ENCODE assay signal across 8 cellular contexts in the genomic region with DNA sequence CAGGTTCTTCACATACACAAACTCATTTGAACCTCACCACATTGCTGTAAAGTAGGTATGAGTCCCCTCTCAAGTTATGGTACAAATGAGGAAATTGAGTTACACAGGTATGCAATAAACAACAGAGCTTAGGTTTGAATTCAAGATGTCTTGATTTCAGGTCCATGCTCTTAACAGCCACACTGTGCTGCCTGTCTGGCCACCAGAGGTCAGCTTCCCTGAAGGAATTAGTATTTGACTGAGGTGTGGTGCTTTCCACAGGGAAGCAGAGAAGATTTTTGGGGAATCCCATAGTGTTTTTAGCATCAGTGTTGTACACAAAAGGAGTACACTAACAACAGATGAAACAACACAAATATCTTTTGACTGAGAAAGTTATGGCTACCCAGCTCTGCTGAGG.
DNase-seq lines count a peak whose midpoint lies in the region; ATAC-seq and TF ChIP-seq lines count a peak whose summit lies in the region.

No MANE protein-coding gene starts in this region.

- peaks cover 0 to 8% of the 10 kb centered on the region in 2 donors for H3K4me1 ChIP-seq in lung (ENCODE audit: control insufficient read depth in 2 of 2, insufficient read depth in 2 of 2, low read length in 2 of 2)

- peak; percentile 59 for TF ChIP-seq CTCF in BJ (IDR thresholded peaks at IDR 0.05; ENCODE audit: insufficient read depth, low read depth, low read length)
- TF ChIP-seq CTCF in lung (IDR thresholded peaks at IDR 0.05; ENCODE audit: control extremely low read depth, extremely low read depth): peak; percentile 34

- no peaks in the 10 kb centered on the region for H3K9me3 ChIP-seq in lung (ENCODE audit: control insufficient read depth in 2 of 2, insufficient read depth in 1 of 2, low read length in 1 of 2)

- H3K27ac ChIP-seq in lung (ENCODE audit: low read depth in 1 of 2, low read length in 1 of 2): no peak overlapping the region

- no peaks in the 10 kb centered on the region for H3K36me3 ChIP-seq in BJ (ENCODE audit: control insufficient read depth, insufficient read depth, low read length)
- no peaks in the 10 kb centered on the region for H3K36me3 ChIP-seq in lung (ENCODE audit: control insufficient read depth in 2 of 2, insufficient read depth in 2 of 2, low read length in 2 of 2)

- CTCF ChIA-PET in BJ (lab: Yijun Ruan, JAX): interaction anchor here (0.7 to 1.4 kb wide), 7 partner anchors 61 to 228 kb away, joined by 3 to 7 read pairs (median 3); no protein-coding TSS in a partner anchor

- POLR2A ChIA-PET in BJ (lab: Charles Lee): interaction anchor here (0.8 kb wide), 1 partner anchor 11 kb away, joined by 3 read pairs; no protein-coding TSS in a partner anchor

- ATAC-seq in GM18909 (IDR thresholded peaks at IDR 0.05; ENCODE audit: poor library complexity, unreplicated experiment) (peak; percentile 81), lung (ENCODE audit: insufficient read depth, low FRiP score) (no peak)

- H3K27me3 ChIP-seq in BJ (ENCODE audit: control insufficient read depth, insufficient read depth, low read length): no peaks in the 10 kb centered on the region
- no peaks in the 10 kb centered on the region for H3K27me3 ChIP-seq in lung (ENCODE audit: control insufficient read depth, insufficient read depth)

- no peak for DNase-seq in BJ (ENCODE audit: low read depth)
- DNase-seq in NCI-H69 (lab: John Stamatoyannopoulos, UW): peak; percentile 29
- peak; percentile 23 for DNase-seq in central memory CD4-positive, alpha-beta T cell
- DNase-seq in lung (ENCODE audit: low spot score): no peak
- DNase-seq in GDM1 (lab: John Stamatoyannopoulos, UW): no peak
- DNase-seq in NCI-H345 treated with DMSO at 0.1 percent for 48 hours (lab: John Stamatoyannopoulos, UW; ENCODE audit: unreplicated experiment): no peak
- DNase-seq in C1 segment of cervical spinal cord (lab: John Stamatoyannopoulos, UW): no peak

- no peak overlapping the region for H3K4me3 ChIP-seq in BJ (ENCODE audit: low read depth, low read length)
- H3K4me3 ChIP-seq in lung: no peak overlapping the region

Comparison
In these comparisons a context has a peak if more than half of its experiments do, and no peak if none do; other contexts are left out.
1. DNase-seq: peak in NCI-H69 (single experiment) and central memory CD4-positive, alpha-beta T cell (single experiment); none in BJ (single experiment), lung (single experiment), GDM1 (single experiment), NCI-H345 treated with DMSO at 0.1 percent for 48 hours (single experiment) and C1 segment of cervical spinal cord (0 of 14).